Comparison of ENCODE assay signal across 9 cellular contexts in genomic region chr15:101168463-101168824, GRCh38.
DNase-seq lines count a peak whose midpoint lies in the region; ATAC-seq and TF ChIP-seq lines count a peak whose summit lies in the region.
"Had no signal": no experiment of that assay in that cellular context is flagged by ENCODE, and none has a peak within 500 bp of the region (broad histone marks: within the 10 kb centered on the region; RNA-seq: fewer than 3 reads in every experiment).

No MANE protein-coding gene starts in this region.

- ATAC-seq in GM18498 (IDR thresholded peaks at IDR 0.05; ENCODE audit: unreplicated experiment), result peak; percentile 2
- peak; percentile 51 for ATAC-seq in esophagus mucosa
- no peak for ATAC-seq in GM18517 (IDR thresholded peaks at IDR 0.05; ENCODE audit: unreplicated experiment)

- intact Hi-C loops in posterior vena cava (cut with DNase I), result loop anchor here in 1 of 2 donors (5.0 kb wide), 1 partner anchor 41 kb away; no protein-coding TSS in a partner anchor

- H3K27ac ChIP-seq in RWPE1, result peak overlapping the region; percentile 96

- CTCF ChIA-PET in RWPE1 (lab: Yijun Ruan, JAX), result no interaction called here

- POLR2A ChIA-PET in RWPE1 (lab: Yijun Ruan, JAX; ENCODE audit: low non-redundant PET), result no interaction called here

- DNase-seq in RWPE1 (ENCODE audit: low spot score), result no peak
- peak; percentile 91 for DNase-seq in posterior vena cava (ENCODE audit: low spot score)
- DNase-seq in NCI-H1436 (lab: John Stamatoyannopoulos, UW), result no peak
- no peak for DNase-seq in cerebellar cortex (ENCODE audit: low spot score)
- DNase-seq in amniotic stem cell (lab: John Stamatoyannopoulos, UW), result no peak
- DNase-seq: SHP77 treated with DMSO at 0.1 percent for 48 hours had no signal

- no peak for TF ChIP-seq CTCF in RWPE1 (conservative IDR thresholded peaks at IDR 0.05; ENCODE audit: low read depth)
